8 cellular contexts compared by ENCODE assay signal in genomic region chr12:2692156-2692555, GRCh38.
DNase-seq lines count a peak whose midpoint lies in the region; ATAC-seq lines count a peak whose summit lies in the region.

No MANE protein-coding gene starts in this region.

- H3K4me1 ChIP-seq in BLaER1, result peaks cover 37% of the 10 kb centered on the region
- H3K4me1 ChIP-seq in mononuclear cell (ENCODE audit: insufficient read depth, low read length), result peaks cover 33% of the 10 kb centered on the region
- H3K4me1 ChIP-seq in HAP-1, result 0 out of 2 replicates have a peak, but pooled peaks cover 4% of the 10 kb centered on the region

- DNase-seq in activated CD8-positive, alpha-beta memory T cell treated with anti-CD3 and anti-CD28 coated beads, Interleukin-2, amount 50 U/mL, for 48 hours, result peak; percentile 55
- DNase-seq in HAP-1 (ENCODE audit: low spot score in 2 of 2), result no peak
- no peak for DNase-seq in anterior cingulate cortex (lab: John Stamatoyannopoulos, UW)
- DNase-seq in NCI-H2029 treated with DMSO at 0.1 percent for 48 hours (lab: John Stamatoyannopoulos, UW), result no peak
- no peak for DNase-seq in NCI-H1930 (lab: John Stamatoyannopoulos, UW)

- H3K9me3 ChIP-seq in BLaER1 (no peaks in the 10 kb centered on the region), mononuclear cell (ENCODE audit: low read depth, low read length) (no peaks in the 10 kb centered on the region), HAP-1 (no peaks in the 10 kb centered on the region)

- in situ Hi-C loops in HAP-1 (cut with MboI; ENCODE audit: low sequenced_read_pairs), result no loop called here

- no peak overlapping the region for H3K9ac ChIP-seq in BLaER1

- H4K20me1 ChIP-seq in BLaER1, result peaks cover 25% of the 10 kb centered on the region

- H3K4me2 ChIP-seq in BLaER1, result peak overlapping the region; percentile 96

- ATAC-seq in HG03521 (IDR thresholded peaks at IDR 0.05; ENCODE audit: unreplicated experiment), result peak; percentile 9

- H3K27me3 ChIP-seq in BLaER1, result peaks cover 60% of the 10 kb centered on the region
- H3K27me3 ChIP-seq in mononuclear cell (ENCODE audit: insufficient read depth, low read length), result no peaks in the 10 kb centered on the region
- peaks cover 4% of the 10 kb centered on the region; the same call in 1 of the 2 replicates for H3K27me3 ChIP-seq in HAP-1 (ENCODE audit: low read depth)

- H3K27ac ChIP-seq in BLaER1, result no peak overlapping the region

- H3K4me3 ChIP-seq in BLaER1, result peak overlapping the region; percentile 66
- peak overlapping the region; percentile 58 for H3K4me3 ChIP-seq in mononuclear cell (ENCODE audit: low read length)
- no peak overlapping the region; the same call in 1 of the 2 replicates for H3K4me3 ChIP-seq in HAP-1

- H3K36me3 ChIP-seq in BLaER1 (no peaks in the 10 kb centered on the region), HAP-1 (replicated peaks) (no peaks in the 10 kb centered on the region)
